In the genomic region with DNA sequence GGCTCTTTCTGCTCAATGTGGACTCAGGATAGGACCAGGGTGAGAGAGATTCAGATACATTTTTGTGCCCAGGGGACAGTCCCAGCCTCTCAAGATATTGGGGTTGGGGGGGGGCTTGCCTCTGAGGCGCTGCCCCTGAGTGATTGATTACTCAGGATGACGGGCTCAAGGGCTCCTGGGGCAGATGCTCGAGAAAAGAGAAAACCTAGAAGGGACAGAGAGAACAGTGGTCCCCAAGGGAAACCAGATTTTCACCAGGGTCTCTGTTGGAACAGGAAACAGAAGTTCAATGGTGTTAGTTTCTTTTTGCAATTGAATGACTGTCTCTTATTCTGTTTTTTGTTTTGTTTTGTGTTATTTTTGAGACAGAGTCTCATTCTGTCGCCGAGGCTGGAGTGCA, we compare ENCODE assay signal across 20 cellular contexts. TPM values are rescaled to one million over a fixed set of nuclear protein-coding genes. Genes with fewer than 3 reads are reported as not detected.
DNase-seq lines count a peak whose midpoint lies in the region; ATAC-seq, FAIRE-seq and TF ChIP-seq lines count a peak whose summit lies in the region.
"Had no signal": no experiment of that assay in that cellular context is flagged by ENCODE, and none has a peak within 500 bp of the region (broad histone marks: within the 10 kb centered on the region; RNA-seq: fewer than 3 reads in every experiment).

No MANE protein-coding gene starts in this region.

- TF ChIP-seq CTCF in K562 (IDR thresholded peaks at IDR 0.05 in 2 of 3, conservative IDR thresholded peaks at IDR 0.05 in 1 of 3; ENCODE audit: insufficient read depth in 2 of 3, low read depth in 1 of 3, low read length in 3 of 3) (no peak), neutrophil (IDR thresholded peaks at IDR 0.05) (no peak), A673 (conservative IDR thresholded peaks at IDR 0.05; ENCODE audit: low read depth, low read length) (no peak)

- peak; percentile 21 for DNase-seq in NK-92 treated with Interleukin-12 subunit alpha and Interleukin-12 subunit beta, amount 100 ng/mL, for 24 hours (lab: John Stamatoyannopoulos, UW)
- DNase-seq in NK-92 (lab: John Stamatoyannopoulos, UW; ENCODE audit: unreplicated experiment), result no peak
- no peak for DNase-seq in K562 (ENCODE audit: extremely low read depth in 1 of 4, low spot score in 3 of 4)
- no peak for DNase-seq in A673 (ENCODE audit: low spot score)
- no peak for DNase-seq in activated naive CD8-positive, alpha-beta T cell treated with anti-CD3 and anti-CD28 coated beads, Interleukin-2, amount 50 U/mL, for 24 hours
- DNase-seq in AML-193 (lab: John Stamatoyannopoulos, UW), result no peak
- no peak for DNase-seq in NCI-H2196 (lab: John Stamatoyannopoulos, UW; ENCODE audit: unreplicated experiment)
- DNase-seq: 8988T, DMS 273 treated with DMSO at 0.1 percent for 48 hours, GDM1, NCI-H1092 treated with DMSO at 0.1 percent for 48 hours, NCI-H1694, NCI-H69, OCI-M1 had no signal

- BruUV-seq in K562 (replicated peaks; lab: Mats Ljungman, UMichigan) (no TSS peak), A673 (replicated peaks; lab: Mats Ljungman, UMichigan) (no TSS peak)

- TF ChIP-seq EP300 in K562 (IDR thresholded peaks at IDR 0.05; ENCODE audit: low read length), result no peak

- in situ Hi-C loops in K562 (cut with MboI), result no loop called here

- H3K9ac ChIP-seq in K562 (ENCODE audit: insufficient read depth in 1 of 2, low read depth in 2 of 2, low read length in 2 of 2), result no peak overlapping the region
- H3K9ac ChIP-seq: KMS-11 had no signal

- H3K4me1 ChIP-seq in K562 (replicated peaks in 1 of 2; ENCODE audit: control insufficient read depth in 2 of 2, insufficient read depth in 2 of 2, low read length in 2 of 2) (no peaks in the 10 kb centered on the region; a peak in 2 of 5 replicates), neutrophil (ENCODE audit: control insufficient read depth in 1 of 2, insufficient read depth in 1 of 2, low read depth in 1 of 2, low read length in 1 of 2) (peaks cover 58 to 62% of the 10 kb centered on the region in 2 experiments), A673 (ENCODE audit: insufficient read depth, low read length, poor library complexity, severe bottlenecking) (peaks cover 3% of the 10 kb centered on the region)

- no peak overlapping the region for H2AFZ ChIP-seq in K562 (ENCODE audit: low read depth, low read length)

- no peaks in the 10 kb centered on the region for H3K4me1 Mint-ChIP-seq in activated naive CD8-positive, alpha-beta T cell treated with anti-CD3 and anti-CD28 coated beads, Interleukin-2, amount 50 U/mL, for 24 hours

- H3K9me1 ChIP-seq in K562 (ENCODE audit: control insufficient read depth, insufficient read depth, low read length), result no peaks in the 10 kb centered on the region

- CTCF ChIA-PET in K562 (lab: Yijun Ruan, JAX; ENCODE audit: low intra/inter-chr PET ratio) (no interaction called here), A673 (lab: Charles Lee) (no interaction called here)

- FAIRE-seq in K562 (lab: Jason Lieb, UNC), result no peak
- FAIRE-seq: GM12892, GM19239, HepG2 had no signal

- H3K27me3 ChIP-seq in K562 (ENCODE audit: control insufficient read depth in 2 of 2, insufficient read depth in 2 of 2, low read length in 2 of 2) (peaks cover 55 to 74% of the 10 kb centered on the region in 2 experiments), neutrophil (no peaks in the 10 kb centered on the region), A673 (replicated peaks; ENCODE audit: insufficient read depth, low read depth, low read length, poor library complexity) (no peaks in the 10 kb centered on the region)

- H3K27ac ChIP-seq in K562 (ENCODE audit: extremely low read depth, low read depth, low read length) (no peak overlapping the region), neutrophil (peak overlapping the region; percentile 95), A673 (ENCODE audit: low read depth, low read length, poor library complexity, severe bottlenecking) (no peak overlapping the region)
- H3K27ac ChIP-seq: KMS-11 had no signal

- no peak for TF ChIP-seq POLR2A in K562 (conservative IDR thresholded peaks at IDR 0.05)

- no peaks in the 10 kb centered on the region for H3K9me3 ChIP-seq in K562 (replicated peaks; ENCODE audit: control insufficient read depth, insufficient read depth, low read depth, low read length)
- H3K9me3 ChIP-seq in neutrophil, result no peaks in the 10 kb centered on the region
- H3K9me3 ChIP-seq in A673 (ENCODE audit: low read depth, low read length, poor library complexity, severe bottlenecking), result no peaks in the 10 kb centered on the region

- H3K4me3 ChIP-seq in K562 (no peak overlapping the region), neutrophil (ENCODE audit: low read depth in 1 of 2, low read length in 1 of 2) (peak overlapping the region; percentile 52 to 57), A673 (ENCODE audit: low read depth, low read length, poor library complexity, severe bottlenecking) (no peak overlapping the region)

- WGBS in K562 (ENCODE audit: insufficient coverage, low coverage, missing lambda C conversion rate), result 0% methylated on average over 5 of the region's 5 CpGs

- H3K4me2 ChIP-seq in K562 (ENCODE audit: insufficient read depth, low read length), result no peak overlapping the region
- H3K4me2 ChIP-seq: KMS-11 had no signal

- H3K27ac Mint-ChIP-seq in activated naive CD8-positive, alpha-beta T cell treated with anti-CD3 and anti-CD28 coated beads, Interleukin-2, amount 50 U/mL, for 24 hours, result no peak overlapping the region
- H3K27ac Mint-ChIP-seq: T-helper 1 cell treated with Interleukin-12 subunit alpha and Interleukin-12 subunit beta and Interleukin-4 antibody, amounts not matched to agents 30 μg/mL and 1 μg/mL, for 36 hours had no signal

- peaks cover 8% of the 10 kb centered on the region; the same call in 1 of the 2 replicates for H4K20me1 ChIP-seq in K562 (replicated peaks; ENCODE audit: control insufficient read depth, insufficient read depth, low read length)

- POLR2A ChIA-PET in K562 (lab: Yijun Ruan, JAX) (interaction anchor here (0.6 to 0.7 kb wide), 2 partner anchors 19 to 30 kb away, joined by 3 to 4 read pairs; no protein-coding TSS in a partner anchor), A673 (lab: Charles Lee; ENCODE audit: low non-redundant PET) (no interaction called here)

- TF ChIP-seq RAD21 in K562 (CRISPR knock-in tag; conservative IDR thresholded peaks at IDR 0.05 in 1 of 2, IDR thresholded peaks at IDR 0.05 in 1 of 2), result no peak

- no peaks in the 10 kb centered on the region for H3K27me3 Mint-ChIP-seq in activated naive CD8-positive, alpha-beta T cell treated with anti-CD3 and anti-CD28 coated beads, Interleukin-2, amount 50 U/mL, for 24 hours

- intact Hi-C loops in K562 (cut with micrococcal nuclease), result no loop called here
- intact Hi-C loops in A673 (cut with micrococcal nuclease; ENCODE audit: unreplicated experiment), result no loop called here

- ATAC-seq in K562, result no peak
- ATAC-seq in activated naive CD8-positive, alpha-beta T cell treated with anti-CD3 and anti-CD28 coated beads, Interleukin-2, amount 50 U/mL, for 24 hours, result no peak
- ATAC-seq: HepG2 had no signal

- no peaks in the 10 kb centered on the region for H3K79me2 ChIP-seq in K562 (ENCODE audit: control insufficient read depth, insufficient read depth, low read length)

- no peaks in the 10 kb centered on the region for H3K36me3 Mint-ChIP-seq in activated naive CD8-positive, alpha-beta T cell treated with anti-CD3 and anti-CD28 coated beads, Interleukin-2, amount 50 U/mL, for 24 hours (ENCODE audit: low read depth)

- H3K9me3 Mint-ChIP-seq in activated naive CD8-positive, alpha-beta T cell treated with anti-CD3 and anti-CD28 coated beads, Interleukin-2, amount 50 U/mL, for 24 hours, result no peaks in the 10 kb centered on the region
- H3K9me3 Mint-ChIP-seq: T-helper 1 cell treated with Interleukin-12 subunit alpha and Interleukin-12 subunit beta and Interleukin-4 antibody, amounts not matched to agents 30 μg/mL and 1 μg/mL, for 36 hours had no signal

- H3K36me3 ChIP-seq in K562 (ENCODE audit: control insufficient read depth, insufficient read depth, low read length), result no peaks in the 10 kb centered on the region
- peaks cover 81% of the 10 kb centered on the region for H3K36me3 ChIP-seq in neutrophil
- H3K36me3 ChIP-seq in A673 (ENCODE audit: insufficient read depth, low read length, poor library complexity, severe bottlenecking), result peaks cover 8% of the 10 kb centered on the region

- no peak overlapping the region for H3K4me3 Mint-ChIP-seq in activated naive CD8-positive, alpha-beta T cell treated with anti-CD3 and anti-CD28 coated beads, Interleukin-2, amount 50 U/mL, for 24 hours
- H3K4me3 Mint-ChIP-seq: T-helper 1 cell treated with Interleukin-12 subunit alpha and Interleukin-12 subunit beta and Interleukin-4 antibody, amounts not matched to agents 30 μg/mL and 1 μg/mL, for 36 hours had no signal

RNA-seq across cellular contexts. Expression of a gene that starts 19.3 kb away (rescaled TPM):
- total RNA-seq in K562 (2011; cell fraction: chromatin; rRNA removed; ENCODE audit: low replicate concordance), result not detected in 2 replicates
- total RNA-seq in K562 (2011; cell fraction: nucleolus; rRNA removed), result not detected in 2 replicates
- not detected in 2 replicates for total RNA-seq in K562 (2011; cell fraction: nucleoplasm; rRNA removed)
- total RNA-seq in K562 (2014; rRNA removed) (not detected in 2 replicates), K562 (2014; rRNA removed; fragmentation: Illumina TruSeq; extraction: Trizol) (not detected in 2 replicates), K562 (2015; rRNA removed; fragmentation: Illumina TruSeq; extraction: Trizol) (not detected in 2 replicates), K562 (2021) (0.11 and 0.13 TPM in 2 replicates), A673 (2021) (26.4 and 27.7 TPM in 2 replicates)
- polyA plus RNA-seq in K562 (2011; rRNA removed) (0.01 TPM in 2 replicates), K562 (2014; fragmentation: Illumina TruSeq; extraction: Trizol) (not detected in 2 replicates), K562 (2014; fragmentation: Nextera tagmentation; extraction: Ambion mirVana) (under 1 TPM; 0.01 TPM), K562 (2014; rRNA removed) (not detected in 2 replicates)
- polyA plus RNA-seq in K562 (2011; cell fraction: cytosol; rRNA removed), result 0.03 TPM in 1 of 2 replicates, not detected in the other
- not detected in 2 replicates for polyA plus RNA-seq in K562 (2011; cell fraction: nucleus; rRNA removed)
- polyA plus RNA-seq in K562 (2012), result 0.05 TPM in 1 of 2 replicates, not detected in the other
- not detected in 2 replicates for polyA minus RNA-seq in K562 (2011; rRNA and poly(A)+ RNA removed)
- polyA minus RNA-seq in K562 (2011; cell fraction: cytosol; rRNA and poly(A)+ RNA removed), result not detected in 2 replicates
- polyA minus RNA-seq in K562 (2011; cell fraction: nucleus; rRNA and poly(A)+ RNA removed), result not detected in 2 replicates
- total RNA-seq: HepG2 had no signal
- polyA plus RNA-seq: HepG2 had no signal

RNA-seq across cellular contexts. Expression of a gene that starts 46.1 kb away (rescaled TPM):
- total RNA-seq in K562 (2011; cell fraction: chromatin; rRNA removed; ENCODE audit: low replicate concordance), result 91.4 and 102 TPM in 2 replicates
- total RNA-seq in K562 (2011; cell fraction: nucleolus; rRNA removed), result 89.1 and 94.7 TPM in 2 replicates
- 110 and 139 TPM in 2 replicates for total RNA-seq in K562 (2011; cell fraction: nucleoplasm; rRNA removed)
- total RNA-seq in K562 (2014; rRNA removed), result 351 and 360 TPM in 2 replicates
- total RNA-seq in K562 (2014; rRNA removed; fragmentation: Illumina TruSeq; extraction: Trizol), result 396 and 465 TPM in 2 replicates
- 365 and 377 TPM in 2 replicates for total RNA-seq in K562 (2015; rRNA removed; fragmentation: Illumina TruSeq; extraction: Trizol)
- 263 and 299 TPM in 2 replicates for total RNA-seq in K562 (2021)
- polyA plus RNA-seq in K562 (2011; rRNA removed), result 453 and 554 TPM in 2 replicates
- polyA plus RNA-seq in K562 (2011; cell fraction: cytosol; rRNA removed), result 249 and 308 TPM in 2 replicates
- 138 and 220 TPM in 2 replicates for polyA plus RNA-seq in K562 (2011; cell fraction: nucleus; rRNA removed)
- 229 and 275 TPM in 2 replicates for polyA plus RNA-seq in K562 (2012)
- polyA plus RNA-seq in K562 (2014; fragmentation: Illumina TruSeq; extraction: Trizol), result 373 and 453 TPM in 2 replicates
- polyA plus RNA-seq in K562 (2014; fragmentation: Nextera tagmentation; extraction: Ambion mirVana), result 100 to 1,000 TPM; 207 to 339 TPM
- polyA plus RNA-seq in K562 (2014; rRNA removed), result 390 and 400 TPM in 2 replicates
- polyA minus RNA-seq in K562 (2011; rRNA and poly(A)+ RNA removed), result 703 TPM in 2 replicates
- 133 and 188 TPM in 2 replicates for polyA minus RNA-seq in K562 (2011; cell fraction: cytosol; rRNA and poly(A)+ RNA removed)
- polyA minus RNA-seq in K562 (2011; cell fraction: nucleus; rRNA and poly(A)+ RNA removed), result 40.4 and 84.2 TPM in 2 replicates
- 207 and 208 TPM in 2 replicates for total RNA-seq in A673 (2021)

Comparison
In these comparisons a context has a peak if more than half of its experiments do, and no peak if none do; other contexts are left out.
1. H3K4me3 ChIP-seq: peak in neutrophil (2 of 2); none in K562 (single experiment) and A673 (single experiment).
2. RNA of a gene that starts 19.3 kb away (total RNA-seq): 26.4 to 27.7 TPM in A673; 0.11 to 0.13 TPM in K562; every median in the first group is over 10 times any median in the second.